Comparison of ENCODE assay signal across 37 cellular contexts in genomic region chr1:215423288-215423687, GRCh38.
"Had no signal": no experiment of that assay in that cellular context is flagged by ENCODE, and none has a peak within 500 bp of the region (broad histone marks: within the 10 kb centered on the region; RNA-seq: fewer than 3 reads in every experiment).

No MANE protein-coding gene starts in this region.

- H3K4me3 ChIP-seq: ascending aorta, cardiac muscle cell had no signal

- H3K27ac Mint-ChIP-seq: activated B cell treated with CpG ODN at 0.5 μM for 24 hours; activated CD4-positive, alpha-beta memory T cell treated with anti-CD3 and anti-CD28 coated beads for 36 hours; activated CD4-positive, alpha-beta T cell treated with anti-CD3 and anti-CD28 coated beads, Interleukin-2, amount 10 ng/mL, durations not matched to agents 24 days and 14 days; activated CD8-positive, alpha-beta T cell treated with anti-CD3 and anti-CD28 coated beads for 36 hours; activated naive CD4-positive, alpha-beta T cell treated with anti-CD3 and anti-CD28 coated beads for 36 hours; activated naive CD4-positive, alpha-beta T cell treated with anti-CD3 and anti-CD28 coated beads, Interleukin-2, amount 50 U/mL, for 72 hours; activated naive CD8-positive, alpha-beta T cell treated with anti-CD3 and anti-CD28 coated beads for 36 hours; activated T-cell treated with anti-CD3 and anti-CD28 coated beads, Interleukin-2, amount 50 U/mL, for 72 hours; activated T-helper 1 cell treated with anti-CD3 and anti-CD28 coated beads, Interleukin-12 subunit alpha, Interleukin-12 subunit beta, Interleukin-2, Interleukin-4 antibody, amounts not matched to agents 30 ng/mL and 10 ng/mL and 1 ng/mL, durations not matched to agents 14 hours and 24 hours and 36 hours; activated T-helper 17 cell treated with anti-CD3 and anti-CD28 coated beads, Interleukin-2, amount 50 U/mL, for 72 hours; brain; T-helper 1 cell treated with Interleukin-12 subunit alpha and Interleukin-12 subunit beta and Interleukin-4 antibody, amounts not matched to agents 30 μg/mL and 1 μg/mL, for 36 hours; T-helper 2 cell treated with Interferon-gamma antibody and Interleukin-4, amounts not matched to agents 5 μg/mL and 100 μg/mL, for 36 hours had no signal

- H3K27me3 ChIP-seq: ascending aorta, cardiac muscle cell had no signal

- H3K27ac ChIP-seq: ascending aorta, cardiac muscle cell, VCaP had no signal

- H3K9me3 Mint-ChIP-seq: activated T-cell treated with anti-CD3 and anti-CD28 coated beads, Interleukin-2, amount 50 U/mL, for 4 hours; activated T-helper 1 cell treated with anti-CD3 and anti-CD28 coated beads, Interleukin-12 subunit alpha, Interleukin-12 subunit beta, Interleukin-2, Interleukin-4 antibody, amounts not matched to agents 30 ng/mL and 10 ng/mL and 1 ng/mL, durations not matched to agents 14 hours and 24 hours and 36 hours; T-helper 2 cell treated with Interferon-gamma antibody and Interleukin-4, amounts not matched to agents 5 μg/mL and 100 μg/mL, for 36 hours had no signal

- H3K27me3 Mint-ChIP-seq: activated B cell treated with CpG ODN at 0.5 μM for 24 hours; activated CD4-positive, alpha-beta memory T cell treated with anti-CD3 and anti-CD28 coated beads for 36 hours; activated CD4-positive, alpha-beta T cell treated with anti-CD3 and anti-CD28 coated beads, Interleukin-2, amount 10 ng/mL, durations not matched to agents 24 days and 14 days; activated naive CD8-positive, alpha-beta T cell treated with anti-CD3 and anti-CD28 coated beads for 36 hours; activated T-helper 17 cell treated with anti-CD3 and anti-CD28 coated beads, Interleukin-2, amount 50 U/mL, for 72 hours; brain; central memory CD8-positive, alpha-beta T cell had no signal

- H3K36me3 ChIP-seq: ascending aorta, cardiac muscle cell had no signal

- H3K4me1 ChIP-seq: ascending aorta had no signal

- H3K36me3 Mint-ChIP-seq: activated CD4-positive, alpha-beta memory T cell treated with anti-CD3 and anti-CD28 coated beads for 36 hours; activated naive CD4-positive, alpha-beta T cell treated with anti-CD3 and anti-CD28 coated beads, Interleukin-2, amount 50 U/mL, for 72 hours; activated naive CD8-positive, alpha-beta T cell treated with anti-CD3 and anti-CD28 coated beads for 36 hours; brain had no signal

- H3K4me1 Mint-ChIP-seq: activated B cell treated with CpG ODN at 0.5 μM for 24 hours; activated CD4-positive, alpha-beta T cell treated with anti-CD3 and anti-CD28 coated beads, Interleukin-2, amount 10 ng/mL, durations not matched to agents 24 days and 14 days; activated naive CD8-positive, alpha-beta T cell treated with anti-CD3 and anti-CD28 coated beads for 36 hours; activated T-helper 17 cell treated with anti-CD3 and anti-CD28 coated beads, Interleukin-2, amount 50 U/mL, for 72 hours; central memory CD8-positive, alpha-beta T cell had no signal

- DNase-seq: activated B cell treated with CpG ODN at 0.5 μM for 24 hours; activated CD4-positive, alpha-beta memory T cell treated with anti-CD3 and anti-CD28 coated beads for 36 hours; activated CD4-positive, alpha-beta T cell treated with anti-CD3 and anti-CD28 coated beads for 4 hours; activated CD4-positive, alpha-beta T cell treated with anti-CD3 and anti-CD28 coated beads, Interleukin-2, amount 10 ng/mL, durations not matched to agents 24 days and 14 days; activated CD4-positive, alpha-beta T cell treated with anti-CD3 and anti-CD28 coated beads, Interleukin-2, amount 50 U/mL, for 1 hour; activated CD4-positive, alpha-beta T cell treated with anti-CD3 and anti-CD28 coated beads, Interleukin-2, amount 50 U/mL, for 4 hours; activated CD4-positive, CD25-positive, alpha-beta regulatory T cell treated with anti-CD3 and anti-CD28 coated beads, Interleukin-2, amount 50 U/mL, for 72 hours; activated CD8-positive, alpha-beta memory T cell treated with anti-CD3 and anti-CD28 coated beads, Interleukin-2, amount 50 U/mL, for 4 hours; activated CD8-positive, alpha-beta T cell treated with anti-CD3 and anti-CD28 coated beads for 36 hours; activated effector memory CD4-positive, alpha-beta T cell treated with anti-CD3 and anti-CD28 coated beads, Interleukin-2, amount 50 U/mL, for 16 hours; activated gamma-delta T cell treated with Interleukin-2 at 50 U/mL for 16 hours; activated naive CD4-positive, alpha-beta T cell; activated naive CD4-positive, alpha-beta T cell treated with anti-CD3 and anti-CD28 coated beads for 36 hours; activated naive CD4-positive, alpha-beta T cell treated with anti-CD3 and anti-CD28 coated beads, Interleukin-2, amount 50 U/mL, for 16 hours; activated naive CD8-positive, alpha-beta T cell treated with anti-CD3 and anti-CD28 coated beads for 36 hours; activated T-cell treated with anti-CD3 and anti-CD28 coated beads for 4 hours; activated T-cell treated with anti-CD3 and anti-CD28 coated beads, Interleukin-2, amount 50 U/mL, for 1 hour; activated T-cell treated with anti-CD3 and anti-CD28 coated beads, Interleukin-2, amount 50 U/mL, for 4 hours; activated T-cell treated with anti-CD3 and anti-CD28 coated beads, Interleukin-2, amount 50 U/mL, for 72 hours; amygdala; anterior cingulate cortex; caudate nucleus; cerebellar nuclear complex; T-helper 2 cell; T-helper 9 cell had no signal

- FAIRE-seq: bronchial epithelial cell, TTC549 had no signal

- H3K4me3 Mint-ChIP-seq: activated B cell treated with CpG ODN at 0.5 μM for 24 hours; activated CD4-positive, alpha-beta memory T cell treated with anti-CD3 and anti-CD28 coated beads for 36 hours; activated CD4-positive, alpha-beta T cell treated with anti-CD3 and anti-CD28 coated beads, Interleukin-2, amount 10 ng/mL, durations not matched to agents 24 days and 14 days; activated CD8-positive, alpha-beta T cell treated with anti-CD3 and anti-CD28 coated beads for 36 hours; activated naive CD4-positive, alpha-beta T cell treated with anti-CD3 and anti-CD28 coated beads for 36 hours; activated naive CD8-positive, alpha-beta T cell treated with anti-CD3 and anti-CD28 coated beads for 36 hours; activated T-cell treated with anti-CD3 and anti-CD28 coated beads, Interleukin-2, amount 50 U/mL, for 4 hours; activated T-cell treated with anti-CD3 and anti-CD28 coated beads, Interleukin-2, amount 50 U/mL, for 72 hours; activated T-helper 1 cell treated with anti-CD3 and anti-CD28 coated beads, Interleukin-12 subunit alpha, Interleukin-12 subunit beta, Interleukin-2, Interleukin-4 antibody, amounts not matched to agents 30 ng/mL and 10 ng/mL and 1 ng/mL, durations not matched to agents 14 hours and 24 hours and 36 hours; activated T-helper 17 cell treated with anti-CD3 and anti-CD28 coated beads, Interleukin-2, amount 50 U/mL, for 72 hours; brain; central memory CD8-positive, alpha-beta T cell; T-helper 1 cell treated with Interleukin-12 subunit alpha and Interleukin-12 subunit beta and Interleukin-4 antibody, amounts not matched to agents 30 μg/mL and 1 μg/mL, for 36 hours; T-helper 2 cell treated with Interferon-gamma antibody and Interleukin-4, amounts not matched to agents 5 μg/mL and 100 μg/mL, for 36 hours had no signal

- ATAC-seq: activated CD8-positive, alpha-beta T cell treated with anti-CD3 and anti-CD28 coated beads for 36 hours; activated naive CD4-positive, alpha-beta T cell treated with anti-CD3 and anti-CD28 coated beads, Interleukin-2, amount 50 U/mL, for 72 hours; activated T-cell treated with anti-CD3 and anti-CD28 coated beads, Interleukin-2, amount 50 U/mL, for 4 hours; activated T-cell treated with anti-CD3 and anti-CD28 coated beads, Interleukin-2, amount 50 U/mL, for 72 hours; activated T-helper 17 cell treated with anti-CD3 and anti-CD28 coated beads, Interleukin-2, amount 50 U/mL, for 72 hours had no signal
